ENCODE assay signal across 10 cellular contexts in the genomic region with DNA sequence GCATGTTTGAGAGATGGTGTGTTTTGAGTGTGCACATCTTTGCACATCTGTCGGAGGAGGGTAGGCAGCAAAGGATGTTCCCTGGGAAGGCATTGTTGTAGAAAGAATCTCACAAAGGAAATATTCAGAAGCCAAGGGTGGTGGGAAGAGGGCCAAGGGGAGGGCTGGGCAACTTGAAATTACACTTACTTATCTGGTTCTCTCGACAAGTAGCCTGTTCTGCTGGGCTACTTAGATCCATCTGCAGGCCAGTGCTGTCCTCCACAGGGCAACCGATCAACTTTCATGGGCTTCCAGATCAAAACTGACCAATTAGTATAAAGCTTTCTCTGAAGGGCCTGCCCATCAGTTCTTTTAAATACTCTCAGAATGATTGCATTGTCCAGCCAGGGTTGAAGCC.
"Had no signal": no experiment of that assay in that cellular context is flagged by ENCODE, and none has a peak within 500 bp of the region (broad histone marks: within the 10 kb centered on the region; RNA-seq: fewer than 3 reads in every experiment).

No MANE protein-coding gene starts in this region.

- DNase-seq: activated CD4-positive, alpha-beta memory T cell treated with anti-CD3 and anti-CD28 coated beads for 36 hours; activated effector memory CD4-positive, alpha-beta T cell treated with anti-CD3 and anti-CD28 coated beads, Interleukin-2, amount 50 U/mL, for 16 hours; activated T-cell treated with anti-CD3 and anti-CD28 coated beads, Interleukin-2, amount 50 U/mL, for 4 hours; lower lobe of right lung; naive thymus-derived CD4-positive, alpha-beta T cell; posterior cingulate gyrus; transverse colon had no signal

- ATAC-seq: activated T-cell treated with anti-CD3 and anti-CD28 coated beads, Interleukin-2, amount 50 U/mL, for 4 hours; naive thymus-derived CD4-positive, alpha-beta T cell had no signal

- H3K4me3 ChIP-seq: lower lobe of right lung, transverse colon had no signal

- H3K27ac ChIP-seq: lower lobe of right lung, neutrophil, transverse colon had no signal

- H3K9me3 ChIP-seq: lower lobe of right lung, neutrophil, transverse colon had no signal

- FAIRE-seq: bronchial epithelial cell, small intestine had no signal

- H3K27me3 ChIP-seq: transverse colon had no signal

- H3K36me3 ChIP-seq: lower lobe of right lung, neutrophil, transverse colon had no signal
